ENCODE assay signal across 1 cellular context in the genomic region with DNA sequence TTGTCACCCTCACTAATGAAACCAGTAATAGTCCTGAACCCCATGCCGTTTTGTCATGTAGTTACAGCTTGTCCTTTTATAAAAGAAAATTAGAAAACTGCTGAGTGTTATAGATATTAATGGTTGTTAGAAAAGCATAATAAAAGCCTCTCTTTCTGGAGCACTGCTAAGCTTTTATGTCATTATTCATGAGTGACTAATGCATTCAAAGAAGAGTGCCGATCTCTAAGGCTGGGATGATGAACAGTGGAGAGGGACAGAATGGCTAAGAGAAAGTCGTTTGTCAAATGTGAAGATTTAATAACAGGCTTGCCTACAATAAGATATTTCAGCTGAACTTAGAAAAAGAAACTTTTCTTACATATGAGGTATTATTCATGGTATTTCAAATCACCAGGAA.
TF ChIP-seq lines count a peak whose summit lies in the region.

No MANE protein-coding gene starts in this region.

TF ChIP-seq in SK-N-SH, 30 proteins besides CTCF, POLR2A, EP300 and RAD21 (continued from another document):
- TF ChIP-seq, protein P1, sequence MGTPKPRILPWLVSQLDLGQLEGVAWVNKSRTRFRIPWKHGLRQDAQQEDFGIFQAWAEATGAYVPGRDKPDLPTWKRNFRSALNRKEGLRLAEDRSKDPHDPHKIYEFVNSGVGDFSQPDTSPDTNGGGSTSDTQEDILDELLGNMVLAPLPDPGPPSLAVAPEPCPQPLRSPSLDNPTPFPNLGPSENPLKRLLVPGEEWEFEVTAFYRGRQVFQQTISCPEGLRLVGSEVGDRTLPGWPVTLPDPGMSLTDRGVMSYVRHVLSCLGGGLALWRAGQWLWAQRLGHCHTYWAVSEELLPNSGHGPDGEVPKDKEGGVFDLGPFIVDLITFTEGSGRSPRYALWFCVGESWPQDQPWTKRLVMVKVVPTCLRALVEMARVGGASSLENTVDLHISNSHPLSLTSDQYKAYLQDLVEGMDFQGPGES (IDR thresholded peaks at IDR 0.05; ENCODE audit: low read depth, low read length) = no peak
- TF ChIP-seq POLR2AphosphoS5 (IDR thresholded peaks at IDR 0.05; ENCODE audit: low read depth, low read length) = no peak
TF ChIP-seq in SK-N-SH: peak in this region for 6.
